23 cellular contexts compared by ENCODE assay signal in genomic region chr11:35864131-35864530, GRCh38.
"Had no signal": no experiment of that assay in that cellular context is flagged by ENCODE, and none has a peak within 500 bp of the region (broad histone marks: within the 10 kb centered on the region; RNA-seq: fewer than 3 reads in every experiment).

No MANE protein-coding gene starts in this region.

- H3K4me3 ChIP-seq: colonic mucosa, coronary artery, dorsolateral prefrontal cortex, esophagus muscularis mucosa, esophagus squamous epithelium, gastrocnemius medialis, gastroesophageal sphincter, heart left ventricle, heart right ventricle had no signal

- H3K27me3 ChIP-seq: colonic mucosa, dorsolateral prefrontal cortex, esophagus muscularis mucosa, esophagus squamous epithelium, foreskin keratinocyte, gastrocnemius medialis, gastroesophageal sphincter, heart left ventricle, heart right ventricle had no signal

- DNase-seq: colonic mucosa; cortex of kidney; dermis blood vessel endothelial cell; dorsolateral prefrontal cortex; effector CD4-positive, alpha-beta T cell; effector CD8-positive, alpha-beta T cell; effector memory CD4-positive, alpha-beta T cell; effector memory CD8-positive, alpha-beta T cell; endodermal cell; erythroblast; esophagus squamous epithelium; foreskin fibroblast; foreskin keratinocyte; foreskin melanocyte; gastrocnemius medialis; glutamatergic neuron; head of caudate nucleus; heart left ventricle; heart right ventricle had no signal

- H3K4me1 ChIP-seq: colonic mucosa, esophagus muscularis mucosa, esophagus squamous epithelium, foreskin keratinocyte, gastrocnemius medialis, gastroesophageal sphincter, heart left ventricle, heart right ventricle had no signal

- H3K36me3 ChIP-seq: colonic mucosa, esophagus muscularis mucosa, esophagus squamous epithelium, gastrocnemius medialis, gastroesophageal sphincter, heart left ventricle, heart right ventricle had no signal

- H3K27ac ChIP-seq: colonic mucosa, coronary artery, dorsolateral prefrontal cortex, epithelial cell of prostate, esophagus muscularis mucosa, esophagus squamous epithelium, foreskin keratinocyte, gastrocnemius medialis, gastroesophageal sphincter, heart left ventricle, heart right ventricle had no signal

- H3K9me3 ChIP-seq: colonic mucosa had no signal
